ENCODE assay signal across 1 cellular context in the genomic region with DNA sequence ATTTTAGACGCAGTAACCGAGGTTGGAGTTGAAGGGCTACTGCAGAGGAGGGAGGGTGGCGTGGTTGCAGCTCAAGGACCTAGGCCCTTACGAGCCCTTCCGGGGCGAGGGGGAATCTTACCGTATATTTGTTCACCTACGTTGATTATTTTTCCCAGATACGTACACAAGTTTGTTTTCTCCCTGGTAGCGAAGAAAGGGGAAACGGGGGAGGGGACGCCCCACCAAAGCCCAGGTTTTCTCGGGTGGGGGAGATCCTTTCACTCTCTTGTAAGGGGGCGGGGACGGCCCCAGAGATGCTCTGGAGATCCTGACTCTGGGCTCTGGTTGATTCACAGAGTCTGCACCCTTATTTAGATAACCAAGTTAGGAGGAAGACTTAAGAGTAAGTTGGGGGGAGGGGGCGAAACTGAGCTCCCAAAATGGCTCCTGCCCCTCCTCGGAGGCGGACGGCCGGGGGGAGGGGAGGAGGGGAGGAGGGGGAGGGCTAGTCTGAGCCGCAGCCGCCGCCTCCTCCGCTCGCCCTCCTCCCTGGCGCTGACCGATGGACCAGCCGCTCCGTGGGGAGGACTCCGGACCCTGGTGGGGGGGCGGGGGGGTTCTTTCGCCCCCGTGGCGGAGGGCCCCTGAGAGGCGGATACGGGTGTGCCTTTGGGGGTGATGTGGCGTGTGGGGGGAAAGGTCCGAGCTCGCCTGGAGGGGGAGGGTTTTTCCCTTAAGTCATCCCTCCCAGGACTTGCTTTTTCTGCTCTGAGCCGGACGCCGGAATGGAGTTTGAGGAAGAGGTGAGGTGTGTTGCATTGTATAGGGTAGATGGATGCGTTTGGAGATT.
A peak's percentile ranks its signal among the peaks of the same experiment; 100 is the strongest.
TF ChIP-seq lines count a peak whose summit lies in the region.

No MANE protein-coding gene starts in this region.

TF ChIP-seq in K562, 482 proteins besides CTCF, POLR2A, EP300 and RAD21 (continues in another document):
- TF ChIP-seq POLR2G (IDR thresholded peaks at IDR 0.05; ENCODE audit: low read depth, low read length) (peak; percentile 67), CHD1 (IDR thresholded peaks at IDR 0.05; ENCODE audit: low read length) (peak; percentile 98), KDM4B (IDR thresholded peaks at IDR 0.05; ENCODE audit: borderline replicate concordance in 2 of 2, low read depth in 1 of 2) (peak in 1 of 2 experiments; percentile 43; a peak in 1 of 4 replicates), MAFK (IDR thresholded peaks at IDR 0.05; ENCODE audit: low read length) (no peak), ZNF431 (CRISPR knock-in tag; IDR thresholded peaks at IDR 0.05) (no peak), ZNF24 (IDR thresholded peaks at IDR 0.05) (no peak), HNRNPK (IDR thresholded peaks at IDR 0.05; ENCODE audit: low read depth, low read length, poor library complexity, severe bottlenecking) (peak; percentile 28), ARHGAP35 (IDR thresholded peaks at IDR 0.05; ENCODE audit: partially characterized antibody) (peak; percentile 22), CCNT2 (IDR thresholded peaks at IDR 0.05; ENCODE audit: borderline replicate concordance, extremely low read depth, insufficient read length, low read depth, low read length) (peak; percentile 51), ZNF444 (CRISPR knock-in tag; IDR thresholded peaks at IDR 0.05) (peak; percentile 88), ZBTB7A (IDR thresholded peaks at IDR 0.05; ENCODE audit: borderline replicate concordance, control insufficient read depth, low read depth, low read length) (peak; percentile 83), POLR2AphosphoS5 (IDR thresholded peaks at IDR 0.05; ENCODE audit: control insufficient read depth, insufficient read depth, low read depth, low read length) (peak; percentile 59; the same call in 1 of the 2 replicates), EGR1 (conservative IDR thresholded peaks at IDR 0.05) (peak; percentile 62; the same call in 1 of the 2 replicates), RBBP5 (IDR thresholded peaks at IDR 0.05; ENCODE audit: borderline replicate concordance, insufficient read depth, low read length, poor library complexity, severe bottlenecking) (peak; percentile 10), ZNF280B (CRISPR knock-in tag; IDR thresholded peaks at IDR 0.05) (no peak), NR4A1 (CRISPR knock-in tag; IDR thresholded peaks at IDR 0.05) (0 out of 2 replicates have a peak, but pooled peaks have one; percentile 41), NR4A1 (tag; IDR thresholded peaks at IDR 0.05) (no peak; the same call in 1 of the 2 replicates), ELF2 (CRISPR knock-in tag; IDR thresholded peaks at IDR 0.05) (0 out of 2 replicates have a peak, but pooled peaks have one; percentile 1), KAT8 (IDR thresholded peaks at IDR 0.05; ENCODE audit: low read depth) (0 out of 2 replicates have a peak, but pooled peaks have one; percentile 60), CHD2 (IDR thresholded peaks at IDR 0.05; ENCODE audit: low read depth, low read length) (peak; percentile 69), ETS2 (tag; IDR thresholded peaks at IDR 0.05; ENCODE audit: borderline replicate concordance, poor library complexity, severe bottlenecking) (no peak), POLR2H (tag; IDR thresholded peaks at IDR 0.05; ENCODE audit: low read depth) (no peak), ZNF143 (CRISPR knock-in tag; IDR thresholded peaks at IDR 0.05) (0 out of 2 replicates have a peak, but pooled peaks have one; percentile 8), SMARCE1 (IDR thresholded peaks at IDR 0.05) (no peak), PBX2 (CRISPR knock-in tag; IDR thresholded peaks at IDR 0.05; ENCODE audit: low read depth) (no peak), PBX2 (tag; conservative IDR thresholded peaks at IDR 0.05; ENCODE audit: low read depth) (peak; percentile 21), ERF (CRISPR knock-in tag; IDR thresholded peaks at IDR 0.05) (peak; percentile 26; the same call in 1 of the 2 replicates), ZBTB11 (CRISPR knock-in tag; IDR thresholded peaks at IDR 0.05) (no peak), ZBED1 (IDR thresholded peaks at IDR 0.05) (peak; percentile 56), TCF7L2 (IDR thresholded peaks at IDR 0.05; ENCODE audit: low read depth, low read length) (no peak), CREB1 (IDR thresholded peaks at IDR 0.05) (no peak; the same call in 1 of the 2 replicates), CREB1 (CRISPR knock-in tag; IDR thresholded peaks at IDR 0.05) (no peak), ZNF57 (CRISPR knock-in tag; IDR thresholded peaks at IDR 0.05) (no peak), MTA3 (IDR thresholded peaks at IDR 0.05; ENCODE audit: borderline replicate concordance) (no peak), MAZ (CRISPR knock-in tag; conservative IDR thresholded peaks at IDR 0.05 in 1 of 2, IDR thresholded peaks at IDR 0.05 in 1 of 2) (peak in 1 of 2 experiments; percentile 37; a peak in 1 of 4 replicates), ZNF146 (CRISPR knock-in tag; IDR thresholded peaks at IDR 0.05; ENCODE audit: unreplicated experiment) (no peak), EHMT2 (IDR thresholded peaks at IDR 0.05) (peak; percentile 24; the same call in 1 of the 2 replicates), MEF2A (IDR thresholded peaks at IDR 0.05; ENCODE audit: control insufficient read depth, low read depth, low read length) (0 out of 2 replicates have a peak, but pooled peaks have one; percentile 12), GTF2F1 (IDR thresholded peaks at IDR 0.05; ENCODE audit: low read depth, low read length) (peak; percentile 38; the same call in 1 of the 2 replicates), STAT5B (CRISPR knock-in tag; IDR thresholded peaks at IDR 0.05) (no peak), ZNF780A (CRISPR knock-in tag; IDR thresholded peaks at IDR 0.05) (no peak), SP1 (CRISPR knock-in tag; IDR thresholded peaks at IDR 0.05) (peak; percentile 4; the same call in 1 of the 2 replicates), PHF8 (IDR thresholded peaks at IDR 0.05; ENCODE audit: borderline replicate concordance, low read length) (peak; percentile 5; the same call in 1 of the 2 replicates), HDAC1 (IDR thresholded peaks at IDR 0.05) (peak in 1 of 2 experiments; percentile 23; a peak in 1 of 4 replicates), CBFA2T3 (IDR thresholded peaks at IDR 0.05) (no peak), MBD2 (IDR thresholded peaks at IDR 0.05; ENCODE audit: borderline replicate concordance, low read depth) (peak; percentile 52; the same call in 1 of the 2 replicates), NFXL1 (CRISPR knock-in tag; IDR thresholded peaks at IDR 0.05) (peak; percentile 9; the same call in 1 of the 2 replicates), ARNT (IDR thresholded peaks at IDR 0.05) (0 out of 4 replicates have a peak, but pooled peaks of 1 of the 2 experiments have one; percentile 1), ZNF134 (CRISPR knock-in tag; conservative IDR thresholded peaks at IDR 0.05) (no peak), TEAD4 (IDR thresholded peaks at IDR 0.05; ENCODE audit: low read length) (peak; percentile 9; the same call in 1 of the 2 replicates), TEAD4 (CRISPR knock-in tag; IDR thresholded peaks at IDR 0.05; ENCODE audit: borderline replicate concordance) (no peak)
- TF ChIP-seq, protein P1, sequence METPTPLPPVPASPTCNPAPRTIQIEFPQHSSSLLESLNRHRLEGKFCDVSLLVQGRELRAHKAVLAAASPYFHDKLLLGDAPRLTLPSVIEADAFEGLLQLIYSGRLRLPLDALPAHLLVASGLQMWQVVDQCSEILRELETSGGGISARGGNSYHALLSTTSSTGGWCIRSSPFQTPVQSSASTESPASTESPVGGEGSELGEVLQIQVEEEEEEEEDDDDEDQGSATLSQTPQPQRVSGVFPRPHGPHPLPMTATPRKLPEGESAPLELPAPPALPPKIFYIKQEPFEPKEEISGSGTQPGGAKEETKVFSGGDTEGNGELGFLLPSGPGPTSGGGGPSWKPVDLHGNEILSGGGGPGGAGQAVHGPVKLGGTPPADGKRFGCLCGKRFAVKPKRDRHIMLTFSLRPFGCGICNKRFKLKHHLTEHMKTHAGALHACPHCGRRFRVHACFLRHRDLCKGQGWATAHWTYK (CRISPR knock-in tag; IDR thresholded peaks at IDR 0.05), result 0 out of 2 replicates have a peak, but pooled peaks have one; percentile 31
- TF ChIP-seq, protein P2, sequence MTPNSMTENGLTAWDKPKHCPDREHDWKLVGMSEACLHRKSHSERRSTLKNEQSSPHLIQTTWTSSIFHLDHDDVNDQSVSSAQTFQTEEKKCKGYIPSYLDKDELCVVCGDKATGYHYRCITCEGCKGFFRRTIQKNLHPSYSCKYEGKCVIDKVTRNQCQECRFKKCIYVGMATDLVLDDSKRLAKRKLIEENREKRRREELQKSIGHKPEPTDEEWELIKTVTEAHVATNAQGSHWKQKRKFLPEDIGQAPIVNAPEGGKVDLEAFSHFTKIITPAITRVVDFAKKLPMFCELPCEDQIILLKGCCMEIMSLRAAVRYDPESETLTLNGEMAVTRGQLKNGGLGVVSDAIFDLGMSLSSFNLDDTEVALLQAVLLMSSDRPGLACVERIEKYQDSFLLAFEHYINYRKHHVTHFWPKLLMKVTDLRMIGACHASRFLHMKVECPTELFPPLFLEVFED (CRISPR knock-in tag; conservative IDR thresholded peaks at IDR 0.05), result peak; percentile 78
- TF ChIP-seq, protein P3, sequence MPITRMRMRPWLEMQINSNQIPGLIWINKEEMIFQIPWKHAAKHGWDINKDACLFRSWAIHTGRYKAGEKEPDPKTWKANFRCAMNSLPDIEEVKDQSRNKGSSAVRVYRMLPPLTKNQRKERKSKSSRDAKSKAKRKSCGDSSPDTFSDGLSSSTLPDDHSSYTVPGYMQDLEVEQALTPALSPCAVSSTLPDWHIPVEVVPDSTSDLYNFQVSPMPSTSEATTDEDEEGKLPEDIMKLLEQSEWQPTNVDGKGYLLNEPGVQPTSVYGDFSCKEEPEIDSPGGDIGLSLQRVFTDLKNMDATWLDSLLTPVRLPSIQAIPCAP (CRISPR knock-in tag; IDR thresholded peaks at IDR 0.05; ENCODE audit: borderline replicate concordance), result no peak
- TF ChIP-seq, protein P4, sequence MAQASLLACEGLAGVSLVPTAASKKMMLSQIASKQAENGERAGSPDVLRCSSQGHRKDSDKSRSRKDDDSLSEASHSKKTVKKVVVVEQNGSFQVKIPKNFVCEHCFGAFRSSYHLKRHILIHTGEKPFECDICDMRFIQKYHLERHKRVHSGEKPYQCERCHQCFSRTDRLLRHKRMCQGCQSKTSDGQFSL (CRISPR knock-in tag; IDR thresholded peaks at IDR 0.05), result peak; percentile 91; the same call in 1 of the 2 replicates
- TF ChIP-seq, protein P4 (tag; IDR thresholded peaks at IDR 0.05), result peak in 1 of 2 experiments; percentile 98; a peak in 2 of 4 replicates
- TF ChIP-seq, protein P5, sequence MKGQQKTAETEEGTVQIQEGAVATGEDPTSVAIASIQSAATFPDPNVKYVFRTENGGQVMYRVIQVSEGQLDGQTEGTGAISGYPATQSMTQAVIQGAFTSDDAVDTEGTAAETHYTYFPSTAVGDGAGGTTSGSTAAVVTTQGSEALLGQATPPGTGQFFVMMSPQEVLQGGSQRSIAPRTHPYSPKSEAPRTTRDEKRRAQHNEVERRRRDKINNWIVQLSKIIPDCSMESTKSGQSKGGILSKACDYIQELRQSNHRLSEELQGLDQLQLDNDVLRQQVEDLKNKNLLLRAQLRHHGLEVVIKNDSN (CRISPR knock-in tag; IDR thresholded peaks at IDR 0.05), result no peak
